ENCODE assay signal across 8 cellular contexts in genomic region chr17:61574542-61575351, GRCh38. TPM values are rescaled to one million over a fixed set of nuclear protein-coding genes. Genes with fewer than 3 reads are reported as not detected.
DNase-seq lines count a peak whose midpoint lies in the region; ATAC-seq and TF ChIP-seq lines count a peak whose summit lies in the region.

No MANE protein-coding gene starts in this region.

- no peak overlapping the region for H3K4me3 ChIP-seq in body of pancreas

- 20 to 21% methylated on average over 9 of the region's 9 CpGs for WGBS in body of pancreas, 2 donors

- H3K27ac Mint-ChIP-seq in mesothelial cell of epicardium = peak overlapping the region; percentile 86

- TF ChIP-seq POLR2A in body of pancreas (IDR thresholded peaks at IDR 0.05) = no peak

- H3K9me3 Mint-ChIP-seq in mesothelial cell of epicardium = peaks cover 14% of the 10 kb centered on the region

- no peaks in the 10 kb centered on the region for H3K4me1 ChIP-seq in body of pancreas

- TF ChIP-seq CTCF in body of pancreas (IDR thresholded peaks at IDR 0.05) (peak in 1 of 7 experiments; percentile 22), mesothelial cell of epicardium (IDR thresholded peaks at IDR 0.05; ENCODE audit: unreplicated experiment) (no peak), GM10266 (IDR thresholded peaks at IDR 0.05; ENCODE audit: control insufficient read depth, insufficient read depth, low read depth, missing control alignments) (no peak)

- H3K27me3 Mint-ChIP-seq in mesothelial cell of epicardium (ENCODE audit: low read depth) = no peaks in the 10 kb centered on the region

- H3K27ac ChIP-seq in body of pancreas = no peak overlapping the region

- DNase-seq in ELF-1 (ENCODE audit: low read depth, low spot score) (peak; percentile 52), NCI-H1092 treated with DMSO at 0.1 percent for 48 hours (lab: John Stamatoyannopoulos, UW) (peak; percentile 13), body of pancreas (peak in 3 of 4 donors; percentile 3 to 11 (median 5)), mesothelial cell of epicardium (ENCODE audit: low spot score in 2 of 2, unreplicated experiment in 2 of 2) (peak; percentile 30 to 52), GM10266 (ENCODE audit: extremely low spot score) (no peak), OCI-M2 (lab: John Stamatoyannopoulos, UW; ENCODE audit: unreplicated experiment) (no peak)
- no peak for DNase-seq in stimulated activated naive CD4-positive, alpha-beta T cell treated with Interleukin-2 at 50 U/mL for 16 hours (lab: John Stamatoyannopoulos, UW)

- intact Hi-C loops in body of pancreas (cut with DNase I) = no loop called here

- no peaks in the 10 kb centered on the region for H3K36me3 ChIP-seq in body of pancreas (replicated peaks in 1 of 2; ENCODE audit: insufficient read depth in 1 of 2, low read depth in 2 of 2)

- no peaks in the 10 kb centered on the region for H3K9me3 ChIP-seq in body of pancreas

- no peak overlapping the region for H3K4me3 Mint-ChIP-seq in mesothelial cell of epicardium

- peaks cover 1% of the 10 kb centered on the region for H3K36me3 Mint-ChIP-seq in mesothelial cell of epicardium

- H3K27me3 ChIP-seq in body of pancreas = no peaks in the 10 kb centered on the region

- ATAC-seq in body of pancreas (no peak), GM21528 (IDR thresholded peaks at IDR 0.05; ENCODE audit: low FRiP score, unreplicated experiment) (no peak)

- H3K4me1 Mint-ChIP-seq in mesothelial cell of epicardium = peaks cover 40% of the 10 kb centered on the region

RNA-seq across cellular contexts. Expression of gene NACA2, which starts 16.3 kb away (rescaled TPM):
- total RNA-seq in body of pancreas (1 to 10 TPM in 1 of 2 donors, not detected in 1; 1.6 TPM), mesothelial cell of epicardium (not detected in 3 replicates)

Comparison
In these comparisons a context has a peak if more than half of its experiments do, and no peak if none do; other contexts are left out.
1. DNase-seq: peak in ELF-1 (single experiment), NCI-H1092 treated with DMSO at 0.1 percent for 48 hours (single experiment), body of pancreas (3 of 4) and mesothelial cell of epicardium (2 of 2); none in GM10266 (single experiment), OCI-M2 (single experiment) and stimulated activated naive CD4-positive, alpha-beta T cell treated with Interleukin-2 at 50 U/mL for 16 hours (single experiment).